12 cellular contexts compared by ENCODE assay signal in the genomic region with DNA sequence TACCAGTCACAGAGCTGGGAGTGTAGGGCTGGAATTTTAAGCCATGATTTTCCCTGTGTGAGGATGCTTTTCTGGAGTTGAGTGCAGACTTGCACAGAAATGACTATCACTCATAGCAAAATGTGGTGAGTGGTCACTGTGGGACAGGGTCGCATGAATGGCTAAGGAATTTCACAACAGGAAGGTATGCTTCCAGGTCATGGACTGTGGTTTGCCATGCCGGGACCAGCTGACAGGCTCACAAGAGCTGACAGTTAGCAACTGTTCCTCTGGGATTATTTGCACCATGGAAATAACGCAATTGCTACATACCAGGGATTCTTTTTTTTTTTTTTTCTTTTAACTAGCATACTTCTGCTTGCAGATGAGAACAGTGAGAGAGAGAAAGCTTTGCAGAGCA. TPM values are rescaled to one million over a fixed set of nuclear protein-coding genes. Genes with fewer than 3 reads are reported as not detected.
A peak's percentile ranks its signal among the peaks of the same experiment; 100 is the strongest.
DNase-seq lines count a peak whose midpoint lies in the region; ATAC-seq and TF ChIP-seq lines count a peak whose summit lies in the region.
"Had no signal": no experiment of that assay in that cellular context is flagged by ENCODE, and none has a peak within 500 bp of the region (broad histone marks: within the 10 kb centered on the region; RNA-seq: fewer than 3 reads in every experiment).

No MANE protein-coding gene starts in this region.

- no peak overlapping the region for H3K14ac ChIP-seq in H9 (ENCODE audit: insufficient read depth, low read length)

- no peak overlapping the region for H4K91ac ChIP-seq in H9 (ENCODE audit: insufficient read length, low read depth, low read length)

- H3K4me3 Mint-ChIP-seq in H9 = no peak overlapping the region
- H3K4me3 Mint-ChIP-seq: activated CD4-positive, alpha-beta memory T cell treated with anti-CD3 and anti-CD28 coated beads, Interleukin-2, amount 10 ng/mL, durations not matched to agents 7 days and 5 days had no signal

- no peak overlapping the region for H3K4ac ChIP-seq in H9 (ENCODE audit: low read depth, low read length)

- no peak for DNase-seq in H9
- peak; percentile 27 for DNase-seq in amniotic stem cell (lab: John Stamatoyannopoulos, UW)
- DNase-seq in foreskin melanocyte = peak; percentile 13
- peak; percentile 78 for DNase-seq in stromal cell of bone marrow (ENCODE audit: low read depth)
- no peak for DNase-seq in SIG-M5 treated with dmso at 0.1 percent for 504 hours (lab: John Stamatoyannopoulos, UW; ENCODE audit: unreplicated experiment)
- no peak for DNase-seq in activated naive CD4-positive, alpha-beta T cell treated with anti-CD3 and anti-CD28 coated beads, Interleukin-2, amount 50 U/mL, for 16 hours
- DNase-seq: activated CD4-positive, alpha-beta memory T cell treated with anti-CD3 and anti-CD28 coated beads, Interleukin-2, amount 10 ng/mL, durations not matched to agents 7 days and 5 days; caudate nucleus; testis had no signal

- H3K27ac Mint-ChIP-seq in H9 = no peak overlapping the region
- H3K27ac Mint-ChIP-seq: activated CD4-positive, alpha-beta memory T cell treated with anti-CD3 and anti-CD28 coated beads, Interleukin-2, amount 10 ng/mL, durations not matched to agents 7 days and 5 days had no signal

- H3K4me2 ChIP-seq in H9 (ENCODE audit: insufficient read depth, insufficient read length, low read length) = no peak overlapping the region

- H3K23ac ChIP-seq in H9 (ENCODE audit: insufficient read length, low read depth, low read length) = no peak overlapping the region

- peaks cover 3% of the 10 kb centered on the region; the same call in 1 of the 2 replicates for H3K4me1 ChIP-seq in H9 (ENCODE audit: insufficient read depth, low read length)
- H3K4me1 ChIP-seq: testis had no signal

- WGBS in H9 (ENCODE audit: extremely low coverage, insufficient read length, low lambda C conversion rate) = no CpG with 5 or more reads among the region's 3 CpGs

- peaks cover 4% of the 10 kb centered on the region; the same call in 1 of the 2 replicates for H3K79me2 ChIP-seq in H9 (ENCODE audit: insufficient read depth, low read length)

- no peaks in the 10 kb centered on the region; a peak in 1 of 7 replicates for H3K36me3 Mint-ChIP-seq in H9 (ENCODE audit: insufficient read depth in 1 of 3, low read depth in 3 of 3)

- H4K8ac ChIP-seq in H9 (replicated peaks; ENCODE audit: insufficient read length, low read depth, low read length) = peak overlapping the region; percentile 39

- H4K20me1 ChIP-seq in H9 (ENCODE audit: control insufficient read depth, insufficient read depth, insufficient read length) = peaks cover 4% of the 10 kb centered on the region

- no peak overlapping the region for H2BK20ac ChIP-seq in H9 (ENCODE audit: low read depth, low read length, poor library complexity, severe bottlenecking)

- H3K4me1 Mint-ChIP-seq in H9 = peaks cover 9 to 11% of the 10 kb centered on the region in 2 experiments

- no peaks in the 10 kb centered on the region for H3K9me3 ChIP-seq in H9 (ENCODE audit: control insufficient read depth, low read depth, low read length)
- H3K9me3 ChIP-seq: testis had no signal

- no peak for ATAC-seq in GM21619 (IDR thresholded peaks at IDR 0.05; ENCODE audit: unreplicated experiment)
- no peak for ATAC-seq in GM18517 (IDR thresholded peaks at IDR 0.05; ENCODE audit: unreplicated experiment)

- H3K27me3 Mint-ChIP-seq in H9 (ENCODE audit: low read depth) = peaks cover 6% of the 10 kb centered on the region
- H3K27me3 Mint-ChIP-seq: activated CD4-positive, alpha-beta memory T cell treated with anti-CD3 and anti-CD28 coated beads, Interleukin-2, amount 10 ng/mL, durations not matched to agents 7 days and 5 days had no signal

- no peak overlapping the region for H3K9ac ChIP-seq in H9 (ENCODE audit: extremely low read depth, insufficient read length, low read length)

- H2AK5ac ChIP-seq in H9 (ENCODE audit: insufficient read length, low read length) = no peak overlapping the region

- H3K9me3 Mint-ChIP-seq in H9 = no peaks in the 10 kb centered on the region; a peak in 1 of 5 replicates
- H3K9me3 Mint-ChIP-seq: activated CD4-positive, alpha-beta memory T cell treated with anti-CD3 and anti-CD28 coated beads, Interleukin-2, amount 10 ng/mL, durations not matched to agents 7 days and 5 days had no signal

- H3K27ac ChIP-seq in H9 (ENCODE audit: insufficient read length, low read depth, low read length) = no peak overlapping the region
- H3K27ac ChIP-seq: SK-N-MC, testis had no signal

- H3K18ac ChIP-seq in H9 (ENCODE audit: insufficient read length, low read depth, low read length) = no peak overlapping the region

- H4K5ac ChIP-seq in H9 (ENCODE audit: insufficient read length, low read depth, low read length) = no peak overlapping the region

- peaks cover 9% of the 10 kb centered on the region for H3K23me2 ChIP-seq in H9 (ENCODE audit: insufficient read length, low read depth, low read length, poor library complexity, severe bottlenecking)

- TF ChIP-seq CTCF in H9 (conservative IDR thresholded peaks at IDR 0.05) = no peak

- no peak overlapping the region for H2BK5ac ChIP-seq in H9 (ENCODE audit: insufficient read length, low read length)

- no peak overlapping the region for H3T11ph ChIP-seq in H9 (ENCODE audit: low read length)

- H2BK15ac ChIP-seq in H9 (ENCODE audit: low read depth, low read length) = no peak overlapping the region

- H3K27me3 ChIP-seq in H9 (ENCODE audit: insufficient read depth, low read length) = no peaks in the 10 kb centered on the region
- H3K27me3 ChIP-seq: testis had no signal

- H3K56ac ChIP-seq in H9 (ENCODE audit: insufficient read length, low read depth, low read length) = no peak overlapping the region

- H2BK120ac ChIP-seq in H9 (ENCODE audit: low read depth, low read length, poor library complexity, severe bottlenecking) = no peak overlapping the region

- H2BK12ac ChIP-seq in H9 (ENCODE audit: insufficient read length, low read depth, low read length) = no peak overlapping the region

- H2AFZ ChIP-seq in H9 (ENCODE audit: low read length) = no peak overlapping the region

- no peaks in the 10 kb centered on the region for H3K79me1 ChIP-seq in H9 (ENCODE audit: insufficient read depth, low read depth, low read length, poor library complexity, severe bottlenecking)

RNA-seq across cellular contexts. Expression of a gene that starts 3.8 kb away (rescaled TPM):
- total RNA-seq in H9 (2021) = 46.3 and 48.4 TPM in 2 replicates

Comparison
In these comparisons a context has a peak if more than half of its experiments do, and no peak if none do; other contexts are left out.
1. DNase-seq: peak in amniotic stem cell (single experiment), foreskin melanocyte (single experiment) and stromal cell of bone marrow (single experiment); none in H9 (single experiment), SIG-M5 treated with dmso at 0.1 percent for 504 hours (single experiment) and activated naive CD4-positive, alpha-beta T cell treated with anti-CD3 and anti-CD28 coated beads, Interleukin-2, amount 50 U/mL, for 16 hours (single experiment).